ENCODE assay signal across 19 cellular contexts in the genomic region with DNA sequence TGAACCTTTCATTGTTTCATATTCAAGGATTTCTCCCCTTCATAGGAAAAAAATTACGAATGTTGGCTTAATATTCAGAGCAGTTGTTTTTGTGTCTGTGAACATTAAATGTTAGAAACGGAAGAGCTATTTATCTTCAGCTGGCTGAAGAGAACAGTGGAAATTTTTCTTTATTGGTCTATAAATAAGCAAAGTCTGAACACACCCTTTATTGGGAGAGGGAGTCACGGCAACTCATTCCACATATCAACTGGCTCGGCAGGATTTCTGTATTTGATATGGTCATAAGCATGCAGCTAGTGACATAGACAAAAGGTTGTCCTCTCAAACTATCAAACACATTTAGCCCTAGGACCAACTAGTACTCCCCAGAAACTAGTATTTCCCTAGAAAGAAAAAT.
DNase-seq lines count a peak whose midpoint lies in the region; ATAC-seq and TF ChIP-seq lines count a peak whose summit lies in the region.
"Had no signal": no experiment of that assay in that cellular context is flagged by ENCODE, and none has a peak within 500 bp of the region (broad histone marks: within the 10 kb centered on the region; RNA-seq: fewer than 3 reads in every experiment).

No MANE protein-coding gene starts in this region.

- H3K4me2 ChIP-seq in H9 (ENCODE audit: insufficient read depth, insufficient read length, low read length) = no peak overlapping the region

- H2BK12ac ChIP-seq in H9 (ENCODE audit: insufficient read length, low read depth, low read length) = no peak overlapping the region

- H4K91ac ChIP-seq in H9 (ENCODE audit: insufficient read length, low read depth, low read length) = no peak overlapping the region

- H3K9ac ChIP-seq in H9 (ENCODE audit: extremely low read depth, insufficient read length, low read length) = no peak overlapping the region
- H3K9ac ChIP-seq: KMS-11 had no signal

- no peaks in the 10 kb centered on the region for H3K36me3 ChIP-seq in prostate gland
- H3K36me3 ChIP-seq: Peyer's patch had no signal

- no peaks in the 10 kb centered on the region for H3K79me2 ChIP-seq in H9 (ENCODE audit: insufficient read depth, low read length)

- H2AK5ac ChIP-seq in H9 (ENCODE audit: insufficient read length, low read length) = no peak overlapping the region

- H2BK5ac ChIP-seq in H9 (ENCODE audit: insufficient read length, low read length) = no peak overlapping the region

- H4K20me1 ChIP-seq in H9 (ENCODE audit: control insufficient read depth, insufficient read depth, insufficient read length) = no peaks in the 10 kb centered on the region

- H2AFZ ChIP-seq in H9 (ENCODE audit: low read length) = no peak overlapping the region

- no peaks in the 10 kb centered on the region; the same call in 1 of the 2 replicates for H3K27me3 Mint-ChIP-seq in H9 (ENCODE audit: low read depth)

- no peak overlapping the region for H3K14ac ChIP-seq in H9 (ENCODE audit: insufficient read depth, low read length)

- H4K8ac ChIP-seq in H9 (replicated peaks; ENCODE audit: insufficient read length, low read depth, low read length) = no peak overlapping the region

- H4K5ac ChIP-seq in H9 (ENCODE audit: insufficient read length, low read depth, low read length) = no peak overlapping the region

- H3K4me3 ChIP-seq in coronary artery = peak overlapping the region; percentile 29
- no peak overlapping the region for H3K4me3 ChIP-seq in prostate gland
- H3K4me3 ChIP-seq: Peyer's patch had no signal

- intact Hi-C loops in prostate gland (cut with DNase I) = no loop called here

- H3K18ac ChIP-seq in H9 (ENCODE audit: insufficient read length, low read depth, low read length) = no peak overlapping the region

- H3K27me3 ChIP-seq in H9 (ENCODE audit: insufficient read depth, low read length) = no peaks in the 10 kb centered on the region
- H3K27me3 ChIP-seq in prostate gland (replicated peaks; ENCODE audit: insufficient read depth) = no peaks in the 10 kb centered on the region
- H3K27me3 ChIP-seq: Peyer's patch had no signal

- no peak for ATAC-seq in HG02759 (IDR thresholded peaks at IDR 0.05; ENCODE audit: unreplicated experiment)
- no peak for ATAC-seq in GM18511 (IDR thresholded peaks at IDR 0.05; ENCODE audit: unreplicated experiment)
- ATAC-seq: HepG2 had no signal

- no peak for TF ChIP-seq POLR2A in prostate gland (IDR thresholded peaks at IDR 0.05)

- H3K23ac ChIP-seq in H9 (ENCODE audit: insufficient read length, low read depth, low read length) = no peak overlapping the region

- no peak overlapping the region for H3T11ph ChIP-seq in H9 (ENCODE audit: low read length)

- WGBS in H9 (ENCODE audit: extremely low coverage, insufficient read length, low lambda C conversion rate) = no CpG with 5 or more reads among the region's 4 CpGs
- WGBS in prostate gland = 16% methylated on average over 4 of the region's 4 CpGs

- H2BK120ac ChIP-seq in H9 (ENCODE audit: low read depth, low read length, poor library complexity, severe bottlenecking) = no peak overlapping the region

- DNase-seq in H9 = no peak
- DNase-seq in NCI-H526 (lab: John Stamatoyannopoulos, UW) = peak; percentile 25 to 53
- no peak for DNase-seq in coronary artery (ENCODE audit: low spot score)
- DNase-seq in prostate gland (ENCODE audit: low spot score) = peak; percentile 48
- no peak for DNase-seq in NCI-H345 treated with DMSO at 0.1 percent for 48 hours (lab: John Stamatoyannopoulos, UW; ENCODE audit: unreplicated experiment)
- DNase-seq: ACHN; Calu3; CD4-positive, alpha-beta T cell; DMS79 treated with DMSO at 0.1 percent for 48 hours; MM.1S; NCI-H2029; NCI-H2227 treated with DMSO at 0.1 percent for 48 hours; NCI-H82; Peyer's patch; SHP77 had no signal

- no peaks in the 10 kb centered on the region for H3K9me3 Mint-ChIP-seq in H9
- H3K9me3 Mint-ChIP-seq: CD4-positive, alpha-beta T cell had no signal

- no peaks in the 10 kb centered on the region for H3K79me1 ChIP-seq in H9 (ENCODE audit: insufficient read depth, low read depth, low read length, poor library complexity, severe bottlenecking)

- TF ChIP-seq CTCF in H9 (conservative IDR thresholded peaks at IDR 0.05) (no peak), coronary artery (IDR thresholded peaks at IDR 0.05) (no peak), prostate gland (IDR thresholded peaks at IDR 0.05) (no peak)

- H3K23me2 ChIP-seq in H9 (ENCODE audit: insufficient read length, low read depth, low read length, poor library complexity, severe bottlenecking) = no peaks in the 10 kb centered on the region

- H2BK20ac ChIP-seq in H9 (ENCODE audit: low read depth, low read length, poor library complexity, severe bottlenecking) = no peak overlapping the region

- H3K27ac Mint-ChIP-seq in H9 = peak overlapping the region; percentile 25 to 95 (median 51); a peak in 4 of 7 replicates
- H3K27ac Mint-ChIP-seq: CD4-positive, alpha-beta T cell had no signal

- H3K4ac ChIP-seq in H9 (ENCODE audit: low read depth, low read length) = no peak overlapping the region

- H3K36me3 Mint-ChIP-seq in H9 (ENCODE audit: insufficient read depth in 1 of 3, low read depth in 3 of 3) = peaks cover 0 to 4% (median 0%) of the 10 kb centered on the region in 3 experiments; a peak in 3 of 7 replicates

- H3K56ac ChIP-seq in H9 (ENCODE audit: insufficient read length, low read depth, low read length) = no peak overlapping the region

- H3K4me3 Mint-ChIP-seq in H9 = no peak overlapping the region
- H3K4me3 Mint-ChIP-seq: CD4-positive, alpha-beta T cell had no signal

- H3K27ac ChIP-seq in H9 (ENCODE audit: insufficient read length, low read depth, low read length) = peak overlapping the region; percentile 52
- H3K27ac ChIP-seq in coronary artery = no peak overlapping the region
- peak overlapping the region; percentile 26 to 46 for H3K27ac ChIP-seq in prostate gland
- H3K27ac ChIP-seq: KMS-11, Peyer's patch had no signal

- H3K9me3 ChIP-seq in H9 (ENCODE audit: control insufficient read depth, low read depth, low read length) = no peaks in the 10 kb centered on the region
- no peaks in the 10 kb centered on the region for H3K9me3 ChIP-seq in prostate gland
- H3K9me3 ChIP-seq: Peyer's patch had no signal

- peaks cover 13% of the 10 kb centered on the region for H3K4me1 ChIP-seq in H9 (ENCODE audit: insufficient read depth, low read length)
- no peaks in the 10 kb centered on the region for H3K4me1 ChIP-seq in prostate gland (replicated peaks)
- H3K4me1 ChIP-seq: Peyer's patch had no signal

- peaks cover 39 to 42% of the 10 kb centered on the region in 2 experiments for H3K4me1 Mint-ChIP-seq in H9

- H2BK15ac ChIP-seq in H9 (ENCODE audit: low read depth, low read length) = no peak overlapping the region

Comparison
In these comparisons a context has a peak if more than half of its experiments do, and no peak if none do; other contexts are left out.
1. DNase-seq: peak in NCI-H526 (2 of 2) and prostate gland (single experiment); none in H9 (single experiment), coronary artery (single experiment) and NCI-H345 treated with DMSO at 0.1 percent for 48 hours (single experiment).
2. H3K27ac ChIP-seq: peak in H9 (single experiment) and prostate gland (2 of 2); none in coronary artery (0 of 2).